In genomic region chr2:33340265-33340664, GRCh38 we compare ENCODE assay signal across 14 cellular contexts.
A peak's percentile ranks its signal among the peaks of the same experiment; 100 is the strongest.
DNase-seq lines count a peak whose midpoint lies in the region; ATAC-seq and TF ChIP-seq lines count a peak whose summit lies in the region.
"Had no signal": no experiment of that assay in that cellular context is flagged by ENCODE, and none has a peak within 500 bp of the region (broad histone marks: within the 10 kb centered on the region; RNA-seq: fewer than 3 reads in every experiment).

No MANE protein-coding gene starts in this region.

- no peaks in the 10 kb centered on the region for H3K79me2 ChIP-seq in mammary epithelial cell (ENCODE audit: insufficient read depth, low read length)

- H3K27me3 Mint-ChIP-seq in stimulated activated memory B cell treated with anti-CD40 and anti-IgM and Interleukin-4, amounts not matched to agents 10 μg/mL and 1 μg/mL and 100 μg/mL, for 72 hours: peaks cover 22% of the 10 kb centered on the region

- intact Hi-C loops in breast epithelium (cut with DNase I; ENCODE audit: low total_unique reads) (no loop called here), mammary epithelial cell (cut with micrococcal nuclease) (no loop called here), left ventricle myocardium inferior (cut with micrococcal nuclease) (no loop called here), ovary (cut with DNase I) (no loop called here), uterus (cut with DNase I; ENCODE audit: low total_unique reads) (no loop called here)

- TF ChIP-seq POLR2A in breast epithelium (IDR thresholded peaks at IDR 0.05) (no peak), ovary (IDR thresholded peaks at IDR 0.05) (no peak), uterus (IDR thresholded peaks at IDR 0.05) (no peak)

- H3K4me3 ChIP-seq in breast epithelium: no peak overlapping the region
- H3K4me3 ChIP-seq in mammary epithelial cell (replicated peaks in 1 of 3; ENCODE audit: insufficient read depth in 1 of 3, low read depth in 2 of 3, low read length in 3 of 3): no peak overlapping the region
- H3K4me3 ChIP-seq in left ventricle myocardium inferior: no peak overlapping the region
- H3K4me3 ChIP-seq in ovary: no peak overlapping the region
- H3K4me3 ChIP-seq in uterus: no peak overlapping the region
- H3K4me3 ChIP-seq: skin epidermis had no signal

- H3K4me1 Mint-ChIP-seq in stimulated activated memory B cell treated with anti-CD40 and anti-IgM and Interleukin-4, amounts not matched to agents 10 μg/mL and 1 μg/mL and 100 μg/mL, for 72 hours: peaks cover 13% of the 10 kb centered on the region

- no peaks in the 10 kb centered on the region for H3K36me3 Mint-ChIP-seq in stimulated activated memory B cell treated with anti-CD40 and anti-IgM and Interleukin-4, amounts not matched to agents 10 μg/mL and 1 μg/mL and 100 μg/mL, for 72 hours

- H3K9ac ChIP-seq in mammary epithelial cell (ENCODE audit: insufficient read depth, low read length): no peak overlapping the region

- CTCF ChIA-PET in mammary epithelial cell (lab: Charles Lee; ENCODE audit: low non-redundant PET): no interaction called here

- in situ Hi-C loops in mammary epithelial cell (cut with MboI; ENCODE audit: low sequenced_read_pairs in 2 of 2): no loop called here

- no peaks in the 10 kb centered on the region for H3K9me3 Mint-ChIP-seq in stimulated activated memory B cell treated with anti-CD40 and anti-IgM and Interleukin-4, amounts not matched to agents 10 μg/mL and 1 μg/mL and 100 μg/mL, for 72 hours

- dilution Hi-C loops in mammary epithelial cell (cut with HindIII; ENCODE audit: low sequenced_read_pairs): no loop called here

- H3K36me3 ChIP-seq in breast epithelium: no peaks in the 10 kb centered on the region
- no peaks in the 10 kb centered on the region for H3K36me3 ChIP-seq in mammary epithelial cell (ENCODE audit: insufficient read depth, low read length)
- peaks cover 3% of the 10 kb centered on the region for H3K36me3 ChIP-seq in left ventricle myocardium inferior
- no peaks in the 10 kb centered on the region for H3K36me3 ChIP-seq in ovary
- no peaks in the 10 kb centered on the region for H3K36me3 ChIP-seq in uterus

- 18% methylated on average over 6 of the region's 6 CpGs for WGBS in mammary epithelial cell (ENCODE audit: low coverage, missing lambda C conversion rate)
- WGBS in ovary, 3 donors: 24 to 31% (median 30%) methylated on average over 6 of the region's 6 CpGs

- H4K20me1 ChIP-seq in mammary epithelial cell (ENCODE audit: insufficient read depth, low read length): no peaks in the 10 kb centered on the region

- no peak overlapping the region for H3K27ac Mint-ChIP-seq in stimulated activated memory B cell treated with anti-CD40 and anti-IgM and Interleukin-4, amounts not matched to agents 10 μg/mL and 1 μg/mL and 100 μg/mL, for 72 hours

- no peak for TF ChIP-seq EP300 in ovary (IDR thresholded peaks at IDR 0.05)

- H3K27me3 ChIP-seq in breast epithelium (no peaks in the 10 kb centered on the region), mammary epithelial cell (ENCODE audit: insufficient read depth, low read length) (no peaks in the 10 kb centered on the region), left ventricle myocardium inferior (ENCODE audit: low read depth) (no peaks in the 10 kb centered on the region), ovary (no peaks in the 10 kb centered on the region), uterus (no peaks in the 10 kb centered on the region)

- H3K27ac ChIP-seq in breast epithelium (peak overlapping the region in 1 of 2 donors; percentile 20), mammary epithelial cell (ENCODE audit: insufficient read depth, low read depth, low read length) (no peak overlapping the region), left ventricle myocardium inferior (replicated peaks) (peak overlapping the region; percentile 25), ovary (no peak overlapping the region), uterus (peak overlapping the region in 1 of 2 donors; percentile 31)
- H3K27ac ChIP-seq: skin epidermis had no signal

- no peak overlapping the region for H3K4me2 ChIP-seq in mammary epithelial cell (ENCODE audit: insufficient read depth, low read depth, low read length)

- H3K4me3 Mint-ChIP-seq in stimulated activated memory B cell treated with anti-CD40 and anti-IgM and Interleukin-4, amounts not matched to agents 10 μg/mL and 1 μg/mL and 100 μg/mL, for 72 hours: no peak overlapping the region

- TF ChIP-seq CTCF in breast epithelium (IDR thresholded peaks at IDR 0.05) (no peak), mammary epithelial cell (conservative IDR thresholded peaks at IDR 0.05 in 1 of 2, IDR thresholded peaks at IDR 0.05 in 1 of 2; ENCODE audit: extremely low read depth in 1 of 2, insufficient read depth in 1 of 2, low read depth in 1 of 2, low read length in 2 of 2) (no peak), left ventricle myocardium inferior (IDR thresholded peaks at IDR 0.05; ENCODE audit: borderline replicate concordance) (no peak), ovary (IDR thresholded peaks at IDR 0.05) (no peak), uterus (IDR thresholded peaks at IDR 0.05) (no peak)

- no peaks in the 10 kb centered on the region for H3K4me1 ChIP-seq in breast epithelium
- no peaks in the 10 kb centered on the region for H3K4me1 ChIP-seq in mammary epithelial cell (ENCODE audit: insufficient read depth, low read length)
- H3K4me1 ChIP-seq in left ventricle myocardium inferior: peaks cover 18% of the 10 kb centered on the region
- no peaks in the 10 kb centered on the region for H3K4me1 ChIP-seq in ovary (ENCODE audit: insufficient read depth)
- H3K4me1 ChIP-seq in uterus: no peaks in the 10 kb centered on the region

- BruUV-seq in mammary epithelial cell (replicated peaks; lab: Mats Ljungman, UMichigan): no TSS peak

- no peak overlapping the region for H2AFZ ChIP-seq in mammary epithelial cell (ENCODE audit: low read depth, low read length)

- ATAC-seq in stimulated activated memory B cell treated with anti-CD40 and anti-IgM and Interleukin-4, amounts not matched to agents 10 μg/mL and 1 μg/mL and 100 μg/mL, for 72 hours: no peak

- DNase-seq in breast epithelium (ENCODE audit: low spot score in 2 of 2) (peak; percentile 39 to 60), mammary epithelial cell (no peak), left ventricle myocardium inferior (peak; percentile 86), ovary (peak; percentile 73 to 91 (median 79)), uterus (peak; percentile 73 to 82), NCI-H2227 treated with DMSO at 0.1 percent for 48 hours (lab: John Stamatoyannopoulos, UW) (no peak)
- no peak for DNase-seq in activated T-cell treated with anti-CD3 and anti-CD28 coated beads, Interleukin-2, amount 50 U/mL, for 48 hours
- DNase-seq: 8988T; activated CD4-positive, alpha-beta T cell treated with anti-CD3 and anti-CD28 coated beads, Interleukin-2, amount 50 U/mL, for 48 hours; activated effector memory CD4-positive, alpha-beta T cell treated with anti-CD3 and anti-CD28 coated beads, Interleukin-2, amount 50 U/mL, for 16 hours; MV-4-11; NCI-H524 had no signal

- H3K9me3 ChIP-seq in breast epithelium (no peaks in the 10 kb centered on the region), mammary epithelial cell (replicated peaks; ENCODE audit: insufficient read depth, low read length) (no peaks in the 10 kb centered on the region), left ventricle myocardium inferior (replicated peaks) (no peaks in the 10 kb centered on the region), ovary (no peaks in the 10 kb centered on the region), uterus (no peaks in the 10 kb centered on the region)

Comparison
In these comparisons a context has a peak if more than half of its experiments do, and no peak if none do; other contexts are left out.
1. DNase-seq: peak in breast epithelium (2 of 2), left ventricle myocardium inferior (single experiment), ovary (5 of 5) and uterus (2 of 2); none in mammary epithelial cell (single experiment), NCI-H2227 treated with DMSO at 0.1 percent for 48 hours (single experiment) and activated T-cell treated with anti-CD3 and anti-CD28 coated beads, Interleukin-2, amount 50 U/mL, for 48 hours (0 of 2).